Comparison of ENCODE assay signal across 8 cellular contexts in the genomic region with DNA sequence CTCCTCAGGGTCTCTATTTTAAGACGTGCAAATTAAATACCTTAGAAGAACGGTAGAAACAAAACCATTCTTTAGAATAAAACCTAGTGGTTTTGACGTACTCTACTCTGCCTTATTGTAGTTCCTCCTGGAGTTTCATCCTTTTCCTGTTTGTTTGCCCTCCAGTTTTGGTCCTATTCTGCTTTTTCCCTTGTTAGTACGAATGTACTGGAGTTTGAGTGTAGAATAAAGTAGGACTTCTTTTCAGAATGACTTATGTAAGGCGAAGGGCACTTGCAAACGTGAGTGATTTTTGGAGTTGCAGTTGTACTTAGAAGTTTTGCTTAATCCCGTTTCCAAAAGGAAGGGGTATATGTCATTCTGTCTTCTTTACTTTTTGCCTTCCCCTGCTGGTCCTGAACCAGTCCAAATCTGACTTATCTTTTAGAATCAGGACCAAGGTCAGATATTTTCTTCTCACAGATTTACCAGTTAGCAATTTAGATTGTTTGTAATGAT. TPM values are rescaled to one million over a fixed set of nuclear protein-coding genes. Genes with fewer than 3 reads are reported as not detected.
DNase-seq lines count a peak whose midpoint lies in the region; ATAC-seq and TF ChIP-seq lines count a peak whose summit lies in the region.

No MANE protein-coding gene starts in this region.

- no peak for ATAC-seq in GM21737 (IDR thresholded peaks at IDR 0.05; ENCODE audit: unreplicated experiment)
- ATAC-seq in GM21723 (IDR thresholded peaks at IDR 0.05; ENCODE audit: unreplicated experiment): no peak
- ATAC-seq in HG02623 (IDR thresholded peaks at IDR 0.05; ENCODE audit: unreplicated experiment): no peak

- in situ Hi-C loops in mammary epithelial cell (cut with MboI; ENCODE audit: low sequenced_read_pairs in 2 of 2): loop anchor here (5.0 kb wide), 2 partner anchors 174 to 239 kb away; no protein-coding TSS in a partner anchor

- H3K4me3 ChIP-seq in mammary epithelial cell (replicated peaks in 1 of 3; ENCODE audit: insufficient read depth in 1 of 3, low read depth in 2 of 3, low read length in 3 of 3): peak overlapping the region; percentile 91 to 98 (median 98)

- no peaks in the 10 kb centered on the region for H3K27me3 Mint-ChIP-seq in HFFc6 (ENCODE audit: insufficient read depth)

- H4K20me1 ChIP-seq in mammary epithelial cell (ENCODE audit: insufficient read depth, low read length): no peaks in the 10 kb centered on the region

- dilution Hi-C loops in mammary epithelial cell (cut with HindIII; ENCODE audit: low sequenced_read_pairs): no loop called here

- H3K9me3 ChIP-seq in mammary epithelial cell (replicated peaks; ENCODE audit: insufficient read depth, low read length): no peaks in the 10 kb centered on the region

- H3K9ac ChIP-seq in mammary epithelial cell (ENCODE audit: insufficient read depth, low read length): peak overlapping the region; percentile 99

- BruUV-seq in mammary epithelial cell (replicated peaks; lab: Mats Ljungman, UMichigan): no TSS peak

- peak overlapping the region; percentile 91 for H3K4me2 ChIP-seq in mammary epithelial cell (ENCODE audit: insufficient read depth, low read depth, low read length)

- H2AFZ ChIP-seq in mammary epithelial cell (ENCODE audit: low read depth, low read length): peak overlapping the region; percentile 89

- peaks cover 21% of the 10 kb centered on the region for H3K4me1 ChIP-seq in mammary epithelial cell (ENCODE audit: insufficient read depth, low read length)

- WGBS in mammary epithelial cell (ENCODE audit: low coverage, missing lambda C conversion rate): 9% methylated on average over 7 of the region's 7 CpGs

- H3K4me3 Mint-ChIP-seq in HFFc6: peak overlapping the region; percentile 97

- H3K27ac ChIP-seq in 22Rv1 (peak overlapping the region; percentile 85), mammary epithelial cell (ENCODE audit: insufficient read depth, low read depth, low read length) (peak overlapping the region; percentile 94)

- H3K79me2 ChIP-seq in mammary epithelial cell (ENCODE audit: insufficient read depth, low read length): peaks cover 59% of the 10 kb centered on the region

- intact Hi-C loops in mammary epithelial cell (cut with micrococcal nuclease): loop anchor here (1.0 to 5.0 kb wide), 3 partner anchors 48 to 679 kb away; no protein-coding TSS in a partner anchor
- intact Hi-C loops in posterior vena cava (cut with DNase I): loop anchor here (5.0 kb wide), 1 partner anchor 174 kb away; no protein-coding TSS in a partner anchor

- CTCF ChIA-PET in mammary epithelial cell (lab: Charles Lee; ENCODE audit: low non-redundant PET): no interaction called here

- H3K4me1 Mint-ChIP-seq in HFFc6 (ENCODE audit: low read depth): peaks cover 54% of the 10 kb centered on the region

- peak overlapping the region; percentile 94 for H3K27ac Mint-ChIP-seq in HFFc6

- H3K36me3 ChIP-seq in mammary epithelial cell (ENCODE audit: insufficient read depth, low read length): no peaks in the 10 kb centered on the region

- peaks cover 4% of the 10 kb centered on the region; the same call in 1 of the 2 replicates for H3K36me3 Mint-ChIP-seq in HFFc6 (ENCODE audit: low read depth)

- DNase-seq in HFFc6 (no peak), mammary epithelial cell (no peak), midbrain (lab: John Stamatoyannopoulos, UW) (peak; percentile 26), posterior vena cava (ENCODE audit: low spot score) (no peak)

- TF ChIP-seq CTCF in 22Rv1 (IDR thresholded peaks at IDR 0.05) (no peak), HFFc6 (IDR thresholded peaks at IDR 0.05) (no peak), mammary epithelial cell (conservative IDR thresholded peaks at IDR 0.05 in 1 of 2, IDR thresholded peaks at IDR 0.05 in 1 of 2; ENCODE audit: extremely low read depth in 1 of 2, insufficient read depth in 1 of 2, low read depth in 1 of 2, low read length in 2 of 2) (no peak)

- H3K9me3 Mint-ChIP-seq in HFFc6: no peaks in the 10 kb centered on the region

- no peaks in the 10 kb centered on the region for H3K27me3 ChIP-seq in mammary epithelial cell (ENCODE audit: insufficient read depth, low read length)

RNA-seq across cellular contexts. Expression of gene SIK2, which starts 1.4 kb away (rescaled TPM):
- 10 to 100 TPM; 15.4 to 25.5 (median 18.0) TPM for total RNA-seq in HFFc6 (2021; fragmentation: NEBNext Ultra II Directional; extraction: Animal tissue kit (Norgen Biotek cat#: 25700))
- 10 to 100 TPM; 15.9 to 17.0 TPM for total RNA-seq in mammary epithelial cell
- polyA plus RNA-seq in mammary epithelial cell: 13.7 TPM
- 24.2 TPM for polyA minus RNA-seq in mammary epithelial cell
- 10 to 100 TPM; 22.7 to 26.1 TPM for total RNA-seq in posterior vena cava
